32 cellular contexts compared by ENCODE assay signal in the genomic region with DNA sequence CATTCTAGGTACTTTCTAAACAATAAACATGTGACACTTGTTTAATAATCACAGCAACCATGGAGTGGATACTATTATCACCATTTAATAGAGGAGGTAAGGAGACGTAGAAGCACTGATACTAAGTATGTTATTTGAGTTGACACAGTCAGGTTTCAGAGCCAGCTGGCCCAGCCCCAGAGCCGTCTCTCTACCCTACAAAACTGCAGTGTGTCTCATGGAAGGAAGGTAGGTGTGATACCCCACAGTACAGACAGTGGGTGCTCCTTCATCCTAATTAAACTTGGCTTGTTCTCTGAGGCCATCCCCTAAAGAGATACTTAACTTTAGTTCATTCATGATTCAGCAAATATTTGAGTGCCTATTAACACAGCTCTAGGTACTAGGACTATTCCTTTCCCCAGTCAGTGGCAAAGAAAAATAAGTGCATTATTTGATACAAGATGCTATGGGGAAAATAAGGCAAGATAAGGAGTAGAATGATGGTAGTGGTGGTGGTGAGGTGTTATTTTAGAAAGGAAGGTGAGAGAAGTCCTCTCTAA. TPM values are rescaled to one million over a fixed set of nuclear protein-coding genes. Genes with fewer than 3 reads are reported as not detected.
"Had no signal": no experiment of that assay in that cellular context is flagged by ENCODE, and none has a peak within 500 bp of the region (broad histone marks: within the 10 kb centered on the region; RNA-seq: fewer than 3 reads in every experiment).

No MANE protein-coding gene starts in this region.

- H3K27ac ChIP-seq: brain microvascular endothelial cell, KMS-11, WERI-Rb-1 had no signal

- H3K36me3 ChIP-seq: brain microvascular endothelial cell, Peyer's patch, WERI-Rb-1 had no signal

- H3K4me2 ChIP-seq: KMS-11 had no signal

- H3K9ac ChIP-seq: KMS-11 had no signal

- DNase-seq: activated CD4-positive, alpha-beta T cell treated with anti-CD3 and anti-CD28 coated beads, Interleukin-2, amount 10 ng/mL, durations not matched to agents 24 days and 14 days; activated CD4-positive, alpha-beta T cell treated with anti-CD3 and anti-CD28 coated beads, Interleukin-2, amount 50 U/mL, for 4 hours; activated CD8-positive, alpha-beta T cell treated with anti-CD3 and anti-CD28 coated beads for 36 hours; activated effector memory CD4-positive, alpha-beta T cell treated with anti-CD3 and anti-CD28 coated beads, Interleukin-2, amount 50 U/mL, for 16 hours; activated naive CD4-positive, alpha-beta T cell; activated naive CD4-positive, alpha-beta T cell treated with anti-CD3 and anti-CD28 coated beads, Interleukin-2, amount 50 U/mL, for 16 hours; activated naive CD8-positive, alpha-beta T cell treated with anti-CD3 and anti-CD28 coated beads for 36 hours; activated T-cell treated with anti-CD3 and anti-CD28 coated beads, Interleukin-2, amount 50 U/mL, for 1 hour; activated T-cell treated with anti-CD3 and anti-CD28 coated beads, Interleukin-2, amount 50 U/mL, for 72 hours; amniotic stem cell; aorta; brain microvascular endothelial cell; MM.1S; MV-4-11; NCI-H1105; NCI-H1417 treated with DMSO at 0.1 percent for 48 hours; NCI-H187 treated with DMSO at 0.1 percent for 48 hours; NCI-H2081 treated with DMSO at 0.1 percent for 48 hours; NCI-H345; NCI-H524 treated with DMSO at 0.1 percent for 48 hours; NK-92 treated with Interleukin-12 subunit alpha and Interleukin-12 subunit beta, amount 100 ng/mL, for 24 hours; PC-3; Peyer's patch; RPMI8226; SW 1271; T-helper 1 cell; T-helper 2 cell; T-helper 9 cell; WERI-Rb-1 had no signal

- ATAC-seq: activated CD8-positive, alpha-beta T cell treated with anti-CD3 and anti-CD28 coated beads for 36 hours; activated T-cell treated with anti-CD3 and anti-CD28 coated beads, Interleukin-2, amount 50 U/mL, for 72 hours; activated T-helper 17 cell treated with anti-CD3 and anti-CD28 coated beads, Interleukin-2, amount 50 U/mL, for 72 hours; PC-3 had no signal

- H3K9me3 ChIP-seq: Peyer's patch had no signal

- H3K27me3 ChIP-seq: brain microvascular endothelial cell, Peyer's patch had no signal

- H3K4me3 ChIP-seq: Peyer's patch had no signal

RNA-seq across cellular contexts. Expression of gene PIP5K1B, which starts 22.6 kb away (rescaled TPM):
- total RNA-seq: LHCN-M2, PC-3 had no signal
